Comparison of ENCODE assay signal across 8 cellular contexts in the genomic region with DNA sequence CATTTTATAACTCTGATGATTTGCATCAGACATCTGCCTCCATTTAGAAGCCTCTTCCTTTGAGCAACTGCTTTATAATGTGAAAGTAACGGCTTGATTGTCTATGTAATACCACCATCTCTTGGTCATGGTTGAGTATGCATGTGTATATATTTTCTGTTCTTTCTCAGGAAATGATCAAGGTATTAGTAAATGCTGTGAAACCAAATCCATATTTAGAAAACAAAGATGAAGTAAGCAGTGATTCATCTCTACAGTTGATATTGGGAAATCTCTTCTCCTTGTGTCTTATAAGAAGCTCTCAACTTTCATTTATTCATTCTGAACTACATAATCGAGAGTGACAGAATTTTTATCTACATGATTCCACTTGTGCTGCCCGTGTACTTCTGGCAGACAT.
DNase-seq lines count a peak whose midpoint lies in the region; ATAC-seq and TF ChIP-seq lines count a peak whose summit lies in the region.

No MANE protein-coding gene starts in this region.

- H3K27ac Mint-ChIP-seq in naive thymus-derived CD8-positive, alpha-beta T cell = no peak overlapping the region
- no peak overlapping the region for H3K27ac Mint-ChIP-seq in CD14-positive monocyte

- peak; percentile 22; the same call in 1 of the 2 replicates for TF ChIP-seq RAD21 in Ishikawa (IDR thresholded peaks at IDR 0.05; ENCODE audit: low read depth)

- DNase-seq in ELR (ENCODE audit: low read depth) (peak; percentile 91), amniotic stem cell (lab: John Stamatoyannopoulos, UW) (peak; percentile 64), kidney tubule cell (ENCODE audit: low spot score) (peak; percentile 76), COLO668 (lab: John Stamatoyannopoulos, UW; ENCODE audit: unreplicated experiment) (no peak), CD14-positive monocyte (ENCODE audit: low spot score) (no peak)
- DNase-seq in naive thymus-derived CD8-positive, alpha-beta T cell = no peak

- peaks cover 0 to 11% (median 5%) of the 10 kb centered on the region in 9 donors for H3K9me3 Mint-ChIP-seq in naive thymus-derived CD8-positive, alpha-beta T cell
- peaks cover 0 to 11% (median 2%) of the 10 kb centered on the region in 7 donors for H3K9me3 Mint-ChIP-seq in CD14-positive monocyte

- no peaks in the 10 kb centered on the region for H3K36me3 Mint-ChIP-seq in naive thymus-derived CD8-positive, alpha-beta T cell
- H3K36me3 Mint-ChIP-seq in CD14-positive monocyte = no peaks in the 10 kb centered on the region

- intact Hi-C loops in CD14-positive monocyte (cut with micrococcal nuclease) = no loop called here

- TF ChIP-seq CTCF in CD14-positive monocyte (IDR thresholded peaks at IDR 0.05) = no peak

- H3K4me3 Mint-ChIP-seq in naive thymus-derived CD8-positive, alpha-beta T cell = no peak overlapping the region
- H3K4me3 Mint-ChIP-seq in CD14-positive monocyte = no peak overlapping the region

- H3K27me3 Mint-ChIP-seq in naive thymus-derived CD8-positive, alpha-beta T cell = no peaks in the 10 kb centered on the region
- H3K27me3 Mint-ChIP-seq in CD14-positive monocyte (ENCODE audit: low read depth in 3 of 3) = peaks cover 0 to 2% (median 0%) of the 10 kb centered on the region in 3 donors

- ATAC-seq in GM21529 (IDR thresholded peaks at IDR 0.05; ENCODE audit: unreplicated experiment) = peak; percentile 80
- no peak for ATAC-seq in naive thymus-derived CD8-positive, alpha-beta T cell

- TF ChIP-seq EP300 in Ishikawa (IDR thresholded peaks at IDR 0.05; ENCODE audit: borderline replicate concordance) = no peak

- POLR2A ChIA-PET in naive thymus-derived CD8-positive, alpha-beta T cell (lab: Charles Lee) = no interaction called here

- no peaks in the 10 kb centered on the region for H3K4me1 Mint-ChIP-seq in naive thymus-derived CD8-positive, alpha-beta T cell
- H3K4me1 Mint-ChIP-seq in CD14-positive monocyte = no peaks in the 10 kb centered on the region

TF ChIP-seq in Ishikawa, 13 proteins besides CTCF, POLR2A, EP300 and RAD21:
- TF ChIP-seq, protein P1, sequence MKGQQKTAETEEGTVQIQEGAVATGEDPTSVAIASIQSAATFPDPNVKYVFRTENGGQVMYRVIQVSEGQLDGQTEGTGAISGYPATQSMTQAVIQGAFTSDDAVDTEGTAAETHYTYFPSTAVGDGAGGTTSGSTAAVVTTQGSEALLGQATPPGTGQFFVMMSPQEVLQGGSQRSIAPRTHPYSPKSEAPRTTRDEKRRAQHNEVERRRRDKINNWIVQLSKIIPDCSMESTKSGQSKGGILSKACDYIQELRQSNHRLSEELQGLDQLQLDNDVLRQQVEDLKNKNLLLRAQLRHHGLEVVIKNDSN (IDR thresholded peaks at IDR 0.05) = no peak
- TF ChIP-seq, protein P2, sequence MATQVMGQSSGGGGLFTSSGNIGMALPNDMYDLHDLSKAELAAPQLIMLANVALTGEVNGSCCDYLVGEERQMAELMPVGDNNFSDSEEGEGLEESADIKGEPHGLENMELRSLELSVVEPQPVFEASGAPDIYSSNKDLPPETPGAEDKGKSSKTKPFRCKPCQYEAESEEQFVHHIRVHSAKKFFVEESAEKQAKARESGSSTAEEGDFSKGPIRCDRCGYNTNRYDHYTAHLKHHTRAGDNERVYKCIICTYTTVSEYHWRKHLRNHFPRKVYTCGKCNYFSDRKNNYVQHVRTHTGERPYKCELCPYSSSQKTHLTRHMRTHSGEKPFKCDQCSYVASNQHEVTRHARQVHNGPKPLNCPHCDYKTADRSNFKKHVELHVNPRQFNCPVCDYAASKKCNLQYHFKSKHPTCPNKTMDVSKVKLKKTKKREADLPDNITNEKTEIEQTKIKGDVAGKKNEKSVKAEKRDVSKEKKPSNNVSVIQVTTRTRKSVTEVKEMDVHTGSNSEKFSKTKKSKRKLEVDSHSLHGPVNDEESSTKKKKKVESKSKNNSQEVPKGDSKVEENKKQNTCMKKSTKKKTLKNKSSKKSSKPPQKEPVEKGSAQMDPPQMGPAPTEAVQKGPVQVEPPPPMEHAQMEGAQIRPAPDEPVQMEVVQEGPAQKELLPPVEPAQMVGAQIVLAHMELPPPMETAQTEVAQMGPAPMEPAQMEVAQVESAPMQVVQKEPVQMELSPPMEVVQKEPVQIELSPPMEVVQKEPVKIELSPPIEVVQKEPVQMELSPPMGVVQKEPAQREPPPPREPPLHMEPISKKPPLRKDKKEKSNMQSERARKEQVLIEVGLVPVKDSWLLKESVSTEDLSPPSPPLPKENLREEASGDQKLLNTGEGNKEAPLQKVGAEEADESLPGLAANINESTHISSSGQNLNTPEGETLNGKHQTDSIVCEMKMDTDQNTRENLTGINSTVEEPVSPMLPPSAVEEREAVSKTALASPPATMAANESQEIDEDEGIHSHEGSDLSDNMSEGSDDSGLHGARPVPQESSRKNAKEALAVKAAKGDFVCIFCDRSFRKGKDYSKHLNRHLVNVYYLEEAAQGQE (IDR thresholded peaks at IDR 0.05; ENCODE audit: low read depth) = no peak
- TF ChIP-seq, protein P3, sequence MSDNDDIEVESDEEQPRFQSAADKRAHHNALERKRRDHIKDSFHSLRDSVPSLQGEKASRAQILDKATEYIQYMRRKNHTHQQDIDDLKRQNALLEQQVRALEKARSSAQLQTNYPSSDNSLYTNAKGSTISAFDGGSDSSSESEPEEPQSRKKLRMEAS (IDR thresholded peaks at IDR 0.05) = no peak
- TF ChIP-seq CEBPB (IDR thresholded peaks at IDR 0.05) (no peak), EGR1 (IDR thresholded peaks at IDR 0.05) (no peak), ZBTB7A (IDR thresholded peaks at IDR 0.05; ENCODE audit: low read depth) (no peak), CREB1 (IDR thresholded peaks at IDR 0.05; ENCODE audit: low read depth) (no peak), FOXM1 (IDR thresholded peaks at IDR 0.05; ENCODE audit: borderline replicate concordance, low read depth) (no peak), YY1 (IDR thresholded peaks at IDR 0.05; ENCODE audit: low read depth) (no peak)

Comparison
In these comparisons a context has a peak if more than half of its experiments do, and no peak if none do; other contexts are left out.
1. DNase-seq: peak in ELR (single experiment), amniotic stem cell (single experiment) and kidney tubule cell (single experiment); none in COLO668 (single experiment), naive thymus-derived CD8-positive, alpha-beta T cell (0 of 10) and CD14-positive monocyte (single experiment).